8 cellular contexts compared by ENCODE assay signal in the genomic region with DNA sequence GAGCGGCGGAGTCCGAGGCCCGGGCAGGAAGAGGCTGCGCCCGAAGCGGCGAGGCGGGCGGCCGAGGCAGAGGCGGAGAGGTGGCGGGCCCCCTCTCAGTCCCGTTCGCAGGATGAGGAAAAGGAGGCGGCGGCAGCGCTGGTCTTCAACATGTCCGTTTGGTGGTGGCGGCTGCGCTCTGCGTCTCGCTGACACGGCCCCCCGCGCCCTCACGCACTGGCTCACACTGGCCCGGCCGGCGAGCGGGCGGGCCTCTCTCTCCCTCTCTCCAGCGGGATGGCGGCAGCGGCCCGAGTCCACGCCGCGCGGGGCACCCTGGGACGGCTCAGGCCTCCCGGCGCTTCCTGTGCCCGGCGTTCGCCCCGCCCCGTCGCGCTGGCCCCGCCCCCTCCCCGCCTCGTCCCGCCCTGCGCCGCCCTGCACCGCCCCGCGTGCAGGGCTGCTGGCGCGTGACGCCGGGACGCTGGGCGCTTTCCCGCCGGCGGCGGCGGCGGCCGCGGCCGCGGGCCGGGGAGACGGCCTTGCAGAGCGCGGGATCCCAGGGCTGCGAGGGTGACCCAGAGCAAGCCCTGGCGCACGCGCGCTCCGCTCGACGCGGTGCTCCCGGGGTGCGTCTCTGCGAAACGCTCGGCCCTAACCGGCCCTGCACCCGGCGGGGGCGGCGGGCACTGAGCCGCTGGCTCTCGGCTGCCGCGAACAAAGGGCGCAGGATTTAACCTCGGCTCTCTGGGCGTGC. TPM values are rescaled to one million over a fixed set of nuclear protein-coding genes. Genes with fewer than 3 reads are reported as not detected.
DNase-seq lines count a peak whose midpoint lies in the region; TF ChIP-seq lines count a peak whose summit lies in the region.

A gene with protein sequence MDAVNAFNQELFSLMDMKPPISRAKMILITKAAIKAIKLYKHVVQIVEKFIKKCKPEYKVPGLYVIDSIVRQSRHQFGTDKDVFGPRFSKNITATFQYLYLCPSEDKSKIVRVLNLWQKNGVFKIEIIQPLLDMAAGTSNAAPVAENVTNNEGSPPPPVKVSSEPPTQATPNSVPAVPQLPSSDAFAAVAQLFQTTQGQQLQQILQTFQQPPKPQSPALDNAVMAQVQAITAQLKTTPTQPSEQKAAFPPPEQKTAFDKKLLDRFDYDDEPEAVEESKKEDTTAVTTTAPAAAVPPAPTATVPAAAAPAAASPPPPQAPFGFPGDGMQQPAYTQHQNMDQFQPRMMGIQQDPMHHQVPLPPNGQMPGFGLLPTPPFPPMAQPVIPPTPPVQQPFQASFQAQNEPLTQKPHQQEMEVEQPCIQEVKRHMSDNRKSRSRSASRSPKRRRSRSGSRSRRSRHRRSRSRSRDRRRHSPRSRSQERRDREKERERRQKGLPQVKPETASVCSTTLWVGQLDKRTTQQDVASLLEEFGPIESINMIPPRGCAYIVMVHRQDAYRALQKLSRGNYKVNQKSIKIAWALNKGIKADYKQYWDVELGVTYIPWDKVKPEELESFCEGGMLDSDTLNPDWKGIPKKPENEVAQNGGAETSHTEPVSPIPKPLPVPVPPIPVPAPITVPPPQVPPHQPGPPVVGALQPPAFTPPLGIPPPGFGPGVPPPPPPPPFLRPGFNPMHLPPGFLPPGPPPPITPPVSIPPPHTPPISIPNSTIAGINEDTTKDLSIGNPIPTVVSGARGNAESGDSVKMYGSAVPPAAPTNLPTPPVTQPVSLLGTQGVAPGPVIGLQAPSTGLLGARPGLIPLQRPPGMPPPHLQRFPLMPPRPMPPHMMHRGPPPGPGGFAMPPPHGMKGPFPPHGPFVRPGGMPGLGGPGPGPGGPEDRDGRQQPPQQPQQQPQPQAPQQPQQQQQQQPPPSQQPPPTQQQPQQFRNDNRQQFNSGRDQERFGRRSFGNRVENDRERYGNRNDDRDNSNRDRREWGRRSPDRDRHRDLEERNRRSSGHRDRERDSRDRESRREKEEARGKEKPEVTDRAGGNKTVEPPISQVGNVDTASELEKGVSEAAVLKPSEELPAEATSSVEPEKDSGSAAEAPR (minus strand): TSS at position 317 of the 736 bp plus-strand sequence. CDS start 426 bp downstream, outside the sequence.

- no peaks in the 10 kb centered on the region for H3K9me3 Mint-ChIP-seq in neural crest cell

- H3K27ac ChIP-seq in stomach, result peak within 1 kb of the TSS; percentile 91 to 99 (median 96)

- no peaks in the 10 kb centered on the region for H3K36me3 Mint-ChIP-seq in neural crest cell (ENCODE audit: low read depth)

- H3K27me3 ChIP-seq in H7 (ENCODE audit: control insufficient read depth, insufficient read depth, low read length) (no peaks in the 10 kb centered on the region), stomach (no peaks in the 10 kb centered on the region)

- H3K9me3 ChIP-seq in stomach, result no peaks in the 10 kb centered on the region

- DNase-seq in G401 (ENCODE audit: low spot score) (peak; percentile 90), H7 (peak; percentile 97), LoVo (ENCODE audit: low spot score) (peak; percentile 94), activated gamma-delta T cell treated with Interleukin-2 at 50 U/mL for 16 hours (peak; percentile 71), fibroblast of villous mesenchyme (ENCODE audit: low read depth) (peak; percentile 91), neural crest cell (ENCODE audit: low read depth, low spot score) (peak; percentile 87), stomach (peak; percentile 91)

- H3K4me1 Mint-ChIP-seq in neural crest cell, result peaks cover 4% of the 10 kb centered on the region

- 0 to 7% (median 0%) methylated on average over 3 to 105 of the region's 105 CpGs for WGBS in stomach, 5 donors

- peak within 1 kb of the TSS; percentile 94 for H3K27ac Mint-ChIP-seq in neural crest cell (ENCODE audit: unreplicated experiment)

- in situ Hi-C loops in G401 (cut with HindIII; ENCODE audit: low sequenced_read_pairs), result no loop called here

- TF ChIP-seq POLR2A in Raji (IDR thresholded peaks at IDR 0.05; ENCODE audit: insufficient read depth, low read depth, low read length) (peak; percentile 91), stomach (IDR thresholded peaks at IDR 0.05) (peak in 2 of 4 donors; percentile 49 to 65)

- H3K36me3 ChIP-seq in H7 (replicated peaks; ENCODE audit: control insufficient read depth, insufficient read depth, low read length), result no peaks in the 10 kb centered on the region
- H3K36me3 ChIP-seq in stomach, result peaks cover 0 to 5% (median 0%) of the 10 kb centered on the region in 4 donors

- no peak for TF ChIP-seq EP300 in stomach (IDR thresholded peaks at IDR 0.05)

- peaks cover 27 to 57% (median 51%) of the 10 kb centered on the region in 4 donors for H3K4me1 ChIP-seq in stomach

- no peaks in the 10 kb centered on the region for H3K27me3 Mint-ChIP-seq in neural crest cell (ENCODE audit: low read depth)

- H3K4me3 ChIP-seq in H7 (ENCODE audit: insufficient read depth, low read depth, low read length) (peak within 1 kb of the TSS; percentile 88), fibroblast of villous mesenchyme (ENCODE audit: low read depth, low read length) (peak within 1 kb of the TSS; percentile 90), stomach (peak within 1 kb of the TSS; percentile 62 to 99 (median 90))

- no peak for TF ChIP-seq CTCF in fibroblast of villous mesenchyme (IDR thresholded peaks at IDR 0.05; ENCODE audit: insufficient read depth, low read depth, low read length)
- no peak for TF ChIP-seq CTCF in neural crest cell (conservative IDR thresholded peaks at IDR 0.05)
- no peak for TF ChIP-seq CTCF in stomach (IDR thresholded peaks at IDR 0.05)

- intact Hi-C loops in stomach (cut with DNase I; ENCODE audit: low total_unique reads), result no loop called here

- H3K4me3 Mint-ChIP-seq in neural crest cell, result peak within 1 kb of the TSS; percentile 93

RNA-seq across cellular contexts. Expression of the gene that starts here (rescaled TPM):
- total RNA-seq in G401 (2014; rRNA removed; shearing (Covaris generic)), result 2.1 and 4.1 TPM in 2 replicates
- total RNA-seq in H7 (2014; rRNA removed; shearing (Covaris generic)), result 9.5 and 14.5 TPM in 2 replicates
- 9.0 and 9.1 TPM in 2 replicates for total RNA-seq in fibroblast of villous mesenchyme
- 71.8 and 74.3 TPM in 2 replicates for total RNA-seq in neural crest cell
- 10 to 100 TPM in 4 of 5 donors, 1 to 10 TPM in 1; 5.4 to 34.4 (median 20.0) TPM for total RNA-seq in stomach
- 1 to 10 TPM; 5.9 to 7.2 (median 6.0) TPM for polyA plus RNA-seq in stomach

Comparison
In these comparisons a context has a peak if more than half of its experiments do, and no peak if none do; other contexts are left out.
1. Peak in every context shown above with its lines: DNase-seq, H3K4me3 ChIP-seq and H3K27ac ChIP-seq.